In genomic region chr10:108399466-108399865, GRCh38 we compare ENCODE assay signal across 35 cellular contexts.
"Had no signal": no experiment of that assay in that cellular context is flagged by ENCODE, and none has a peak within 500 bp of the region (broad histone marks: within the 10 kb centered on the region; RNA-seq: fewer than 3 reads in every experiment).

No MANE protein-coding gene starts in this region.

- H3K27ac Mint-ChIP-seq: activated B cell treated with CpG ODN at 0.5 μM for 24 hours; activated CD4-positive, alpha-beta memory T cell treated with anti-CD3 and anti-CD28 coated beads for 36 hours; activated CD4-positive, alpha-beta T cell treated with anti-CD3 and anti-CD28 coated beads, Interleukin-2, amount 10 ng/mL, durations not matched to agents 24 days and 14 days; activated CD8-positive, alpha-beta T cell treated with anti-CD3 and anti-CD28 coated beads for 36 hours; activated naive CD4-positive, alpha-beta T cell treated with anti-CD3 and anti-CD28 coated beads for 36 hours; activated naive CD4-positive, alpha-beta T cell treated with anti-CD3 and anti-CD28 coated beads, Interleukin-2, amount 50 U/mL, for 72 hours; activated naive CD8-positive, alpha-beta T cell treated with anti-CD3 and anti-CD28 coated beads for 36 hours; activated T-cell treated with anti-CD3 and anti-CD28 coated beads, Interleukin-2, amount 50 U/mL, for 72 hours; activated T-helper 1 cell treated with anti-CD3 and anti-CD28 coated beads, Interleukin-12 subunit alpha, Interleukin-12 subunit beta, Interleukin-2, Interleukin-4 antibody, amounts not matched to agents 30 ng/mL and 10 ng/mL and 1 ng/mL, durations not matched to agents 14 hours and 24 hours and 36 hours; activated T-helper 17 cell treated with anti-CD3 and anti-CD28 coated beads, Interleukin-2, amount 50 U/mL, for 72 hours; brain; T-cell; T-helper 17 cell had no signal

- H3K9me3 ChIP-seq: adrenal gland had no signal

- ATAC-seq: activated CD8-positive, alpha-beta T cell treated with anti-CD3 and anti-CD28 coated beads for 36 hours; activated naive CD4-positive, alpha-beta T cell treated with anti-CD3 and anti-CD28 coated beads, Interleukin-2, amount 50 U/mL, for 72 hours; activated T-cell treated with anti-CD3 and anti-CD28 coated beads, Interleukin-2, amount 50 U/mL, for 4 hours; activated T-cell treated with anti-CD3 and anti-CD28 coated beads, Interleukin-2, amount 50 U/mL, for 72 hours; activated T-helper 17 cell treated with anti-CD3 and anti-CD28 coated beads, Interleukin-2, amount 50 U/mL, for 72 hours; T-cell; T-helper 17 cell had no signal

- H3K4me1 ChIP-seq: adrenal gland had no signal

- DNase-seq: activated B cell treated with CpG ODN at 0.5 μM for 24 hours; activated CD4-positive, alpha-beta memory T cell treated with anti-CD3 and anti-CD28 coated beads for 36 hours; activated CD4-positive, alpha-beta T cell treated with anti-CD3 and anti-CD28 coated beads for 4 hours; activated CD4-positive, alpha-beta T cell treated with anti-CD3 and anti-CD28 coated beads, Interleukin-2, amount 10 ng/mL, durations not matched to agents 24 days and 14 days; activated CD4-positive, alpha-beta T cell treated with anti-CD3 and anti-CD28 coated beads, Interleukin-2, amount 50 U/mL, for 1 hour; activated CD4-positive, alpha-beta T cell treated with anti-CD3 and anti-CD28 coated beads, Interleukin-2, amount 50 U/mL, for 4 hours; activated CD4-positive, CD25-positive, alpha-beta regulatory T cell treated with anti-CD3 and anti-CD28 coated beads, Interleukin-2, amount 50 U/mL, for 72 hours; activated CD8-positive, alpha-beta memory T cell treated with anti-CD3 and anti-CD28 coated beads, Interleukin-2, amount 50 U/mL, for 4 hours; activated CD8-positive, alpha-beta T cell treated with anti-CD3 and anti-CD28 coated beads for 36 hours; activated effector memory CD4-positive, alpha-beta T cell treated with anti-CD3 and anti-CD28 coated beads, Interleukin-2, amount 50 U/mL, for 16 hours; activated gamma-delta T cell treated with Interleukin-2 at 50 U/mL for 16 hours; activated naive CD4-positive, alpha-beta T cell; activated naive CD4-positive, alpha-beta T cell treated with anti-CD3 and anti-CD28 coated beads for 36 hours; activated naive CD4-positive, alpha-beta T cell treated with anti-CD3 and anti-CD28 coated beads, Interleukin-2, amount 50 U/mL, for 16 hours; activated naive CD8-positive, alpha-beta T cell treated with anti-CD3 and anti-CD28 coated beads for 36 hours; activated T-cell treated with anti-CD3 and anti-CD28 coated beads for 4 hours; activated T-cell treated with anti-CD3 and anti-CD28 coated beads, Interleukin-2, amount 50 U/mL, for 1 hour; activated T-cell treated with anti-CD3 and anti-CD28 coated beads, Interleukin-2, amount 50 U/mL, for 4 hours; activated T-cell treated with anti-CD3 and anti-CD28 coated beads, Interleukin-2, amount 50 U/mL, for 72 hours; adrenal gland; amniotic stem cell; aorta; caudate nucleus; cerebellar nuclear complex; T-cell; T-helper 17 cell had no signal

- H3K4me3 ChIP-seq: adrenal gland, cardiac muscle cell had no signal

- H3K36me3 ChIP-seq: adrenal gland, cardiac muscle cell had no signal

- H3K27ac ChIP-seq: adrenal gland, cardiac muscle cell, VCaP had no signal

- H3K27me3 Mint-ChIP-seq: activated B cell treated with CpG ODN at 0.5 μM for 24 hours; activated CD4-positive, alpha-beta memory T cell treated with anti-CD3 and anti-CD28 coated beads for 36 hours; activated CD4-positive, alpha-beta T cell treated with anti-CD3 and anti-CD28 coated beads, Interleukin-2, amount 10 ng/mL, durations not matched to agents 24 days and 14 days; activated CD8-positive, alpha-beta T cell treated with anti-CD3 and anti-CD28 coated beads for 36 hours; activated naive CD8-positive, alpha-beta T cell treated with anti-CD3 and anti-CD28 coated beads for 36 hours; activated T-helper 17 cell treated with anti-CD3 and anti-CD28 coated beads, Interleukin-2, amount 50 U/mL, for 72 hours; central memory CD8-positive, alpha-beta T cell; T-cell; T-helper 17 cell had no signal

- H3K9me3 Mint-ChIP-seq: activated B cell treated with CpG ODN at 0.5 μM for 24 hours; activated CD4-positive, alpha-beta T cell treated with anti-CD3 and anti-CD28 coated beads, Interleukin-2, amount 10 ng/mL, durations not matched to agents 24 days and 14 days; activated CD8-positive, alpha-beta T cell treated with anti-CD3 and anti-CD28 coated beads for 36 hours; activated naive CD4-positive, alpha-beta T cell treated with anti-CD3 and anti-CD28 coated beads for 36 hours; activated T-cell treated with anti-CD3 and anti-CD28 coated beads, Interleukin-2, amount 50 U/mL, for 4 hours had no signal

- FAIRE-seq: bronchial epithelial cell, TTC549 had no signal

- H3K4me3 Mint-ChIP-seq: activated B cell treated with CpG ODN at 0.5 μM for 24 hours; activated CD4-positive, alpha-beta memory T cell treated with anti-CD3 and anti-CD28 coated beads for 36 hours; activated CD4-positive, alpha-beta T cell treated with anti-CD3 and anti-CD28 coated beads, Interleukin-2, amount 10 ng/mL, durations not matched to agents 24 days and 14 days; activated CD8-positive, alpha-beta T cell treated with anti-CD3 and anti-CD28 coated beads for 36 hours; activated naive CD4-positive, alpha-beta T cell treated with anti-CD3 and anti-CD28 coated beads for 36 hours; activated naive CD8-positive, alpha-beta T cell treated with anti-CD3 and anti-CD28 coated beads for 36 hours; activated T-cell treated with anti-CD3 and anti-CD28 coated beads, Interleukin-2, amount 50 U/mL, for 4 hours; activated T-cell treated with anti-CD3 and anti-CD28 coated beads, Interleukin-2, amount 50 U/mL, for 72 hours; activated T-helper 1 cell treated with anti-CD3 and anti-CD28 coated beads, Interleukin-12 subunit alpha, Interleukin-12 subunit beta, Interleukin-2, Interleukin-4 antibody, amounts not matched to agents 30 ng/mL and 10 ng/mL and 1 ng/mL, durations not matched to agents 14 hours and 24 hours and 36 hours; activated T-helper 17 cell treated with anti-CD3 and anti-CD28 coated beads, Interleukin-2, amount 50 U/mL, for 72 hours; brain; central memory CD8-positive, alpha-beta T cell; T-cell; T-helper 17 cell had no signal

- H3K4me1 Mint-ChIP-seq: activated B cell treated with CpG ODN at 0.5 μM for 24 hours; activated CD4-positive, alpha-beta T cell treated with anti-CD3 and anti-CD28 coated beads, Interleukin-2, amount 10 ng/mL, durations not matched to agents 24 days and 14 days; activated naive CD8-positive, alpha-beta T cell treated with anti-CD3 and anti-CD28 coated beads for 36 hours; activated T-helper 17 cell treated with anti-CD3 and anti-CD28 coated beads, Interleukin-2, amount 50 U/mL, for 72 hours; brain; central memory CD8-positive, alpha-beta T cell; T-cell; T-helper 17 cell had no signal

- H3K27me3 ChIP-seq: adrenal gland, cardiac muscle cell had no signal

- H3K36me3 Mint-ChIP-seq: activated CD4-positive, alpha-beta memory T cell treated with anti-CD3 and anti-CD28 coated beads for 36 hours; activated naive CD4-positive, alpha-beta T cell treated with anti-CD3 and anti-CD28 coated beads, Interleukin-2, amount 50 U/mL, for 72 hours; activated naive CD8-positive, alpha-beta T cell treated with anti-CD3 and anti-CD28 coated beads for 36 hours; brain; T-cell had no signal
